In genomic region chr1:10217748-10218441, GRCh38 we compare ENCODE assay signal across 10 cellular contexts. TPM values are rescaled to one million over a fixed set of nuclear protein-coding genes. Genes with fewer than 3 reads are reported as not detected.
DNase-seq lines count a peak whose midpoint lies in the region; ATAC-seq and TF ChIP-seq lines count a peak whose summit lies in the region.
"Had no signal": no experiment of that assay in that cellular context is flagged by ENCODE, and none has a peak within 500 bp of the region (broad histone marks: within the 10 kb centered on the region; RNA-seq: fewer than 3 reads in every experiment).

No MANE protein-coding gene starts in this region.

- DNase-seq in H9 (no peak), left ventricle myocardium superior (no peak), spleen (peak; percentile 27), NCI-H446 treated with DMSO at 0.1 percent for 48 hours (lab: John Stamatoyannopoulos, UW) (no peak), Caco-2 (no peak), HK-2 (ENCODE audit: unreplicated experiment) (no peak), NCI-H748 (lab: John Stamatoyannopoulos, UW; ENCODE audit: unreplicated experiment) (no peak)
- peak; percentile 29 for DNase-seq in activated CD4-positive, alpha-beta memory T cell treated with anti-CD3 and anti-CD28 coated beads for 36 hours
- DNase-seq: NCI-H510A, upper lobe of left lung had no signal

- H3K4me3 Mint-ChIP-seq in H9, result no peak overlapping the region
- H3K4me3 Mint-ChIP-seq in activated CD4-positive, alpha-beta memory T cell treated with anti-CD3 and anti-CD28 coated beads for 36 hours, result no peak overlapping the region
- H3K4me3 Mint-ChIP-seq in Caco-2 (ENCODE audit: unreplicated experiment), result no peak overlapping the region

- WGBS in H9 (ENCODE audit: extremely low coverage, insufficient read length, low lambda C conversion rate), result no CpG with 5 or more reads among the region's 5 CpGs
- WGBS in spleen, 5 donors, result 52 to 76% (median 68%) methylated on average over 5 of the region's 5 CpGs

- no peak overlapping the region for H4K8ac ChIP-seq in H9 (replicated peaks; ENCODE audit: insufficient read length, low read depth, low read length)

- peak; percentile 36 for ATAC-seq in left ventricle myocardium superior

- H4K5ac ChIP-seq in H9 (ENCODE audit: insufficient read length, low read depth, low read length), result no peak overlapping the region

- peaks cover 40% of the 10 kb centered on the region; the same call in 1 of the 2 replicates for H3K79me2 ChIP-seq in H9 (ENCODE audit: insufficient read depth, low read length)

- peak overlapping the region; percentile 7 for H3K9ac ChIP-seq in H9 (ENCODE audit: extremely low read depth, insufficient read length, low read length)

- H3K9me3 Mint-ChIP-seq in H9 (peaks cover 0 to 4% of the 10 kb centered on the region in 2 experiments; a peak in 1 of 5 replicates), Caco-2 (ENCODE audit: unreplicated experiment) (no peaks in the 10 kb centered on the region)
- H3K9me3 Mint-ChIP-seq in activated CD4-positive, alpha-beta memory T cell treated with anti-CD3 and anti-CD28 coated beads for 36 hours, result no peaks in the 10 kb centered on the region

- no peak overlapping the region for H2BK5ac ChIP-seq in H9 (ENCODE audit: insufficient read length, low read length)

- BruUV-seq in Caco-2 (replicated peaks; lab: Mats Ljungman, UMichigan), result no TSS peak

- H3K4me1 Mint-ChIP-seq in H9, result peaks cover 27 to 32% of the 10 kb centered on the region in 2 experiments
- H3K4me1 Mint-ChIP-seq in activated CD4-positive, alpha-beta memory T cell treated with anti-CD3 and anti-CD28 coated beads for 36 hours (ENCODE audit: low read depth), result peaks cover 38% of the 10 kb centered on the region
- peaks cover 24% of the 10 kb centered on the region for H3K4me1 Mint-ChIP-seq in Caco-2 (ENCODE audit: low read depth, unreplicated experiment)

- no peaks in the 10 kb centered on the region for H4K20me1 ChIP-seq in H9 (ENCODE audit: control insufficient read depth, insufficient read depth, insufficient read length)

- H2BK120ac ChIP-seq in H9 (ENCODE audit: low read depth, low read length, poor library complexity, severe bottlenecking), result no peak overlapping the region

- H3K4me2 ChIP-seq in H9 (ENCODE audit: insufficient read depth, insufficient read length, low read length), result no peak overlapping the region

- H3K27me3 ChIP-seq in H9 (ENCODE audit: insufficient read depth, low read length) (no peaks in the 10 kb centered on the region), spleen (replicated peaks in 1 of 7) (no peaks in the 10 kb centered on the region), Caco-2 (replicated peaks; ENCODE audit: control insufficient read depth, insufficient read depth, low read length) (no peaks in the 10 kb centered on the region)
- H3K27me3 ChIP-seq: upper lobe of left lung had no signal

- H3K36me3 ChIP-seq in spleen, result no peaks in the 10 kb centered on the region
- no peaks in the 10 kb centered on the region for H3K36me3 ChIP-seq in Caco-2 (ENCODE audit: control insufficient read depth, insufficient read depth, low read length)
- H3K36me3 ChIP-seq: upper lobe of left lung had no signal

- H2AK5ac ChIP-seq in H9 (ENCODE audit: insufficient read length, low read length), result no peak overlapping the region

- no peak overlapping the region for H3K4ac ChIP-seq in H9 (ENCODE audit: low read depth, low read length)

- H3K9me3 ChIP-seq in H9 (ENCODE audit: control insufficient read depth, low read depth, low read length) (no peaks in the 10 kb centered on the region), spleen (no peaks in the 10 kb centered on the region), Caco-2 (no peaks in the 10 kb centered on the region)
- H3K9me3 ChIP-seq: upper lobe of left lung had no signal

- no peak overlapping the region for H3K27ac ChIP-seq in H9 (ENCODE audit: insufficient read length, low read depth, low read length)
- peak overlapping the region in 4 of 8 donors; percentile 16 to 44 (median 22) for H3K27ac ChIP-seq in spleen

- no peak for TF ChIP-seq CTCF in H9 (conservative IDR thresholded peaks at IDR 0.05)
- TF ChIP-seq CTCF in spleen (IDR thresholded peaks at IDR 0.05 in 8 of 11, conservative IDR thresholded peaks at IDR 0.05 in 3 of 11), result no peak
- no peak for TF ChIP-seq CTCF in Caco-2 (IDR thresholded peaks at IDR 0.05; ENCODE audit: insufficient read depth in 1 of 2, low read depth in 1 of 2, low read length in 1 of 2, severe bottlenecking in 1 of 2, unreplicated experiment in 1 of 2)

- H3K79me1 ChIP-seq in H9 (ENCODE audit: insufficient read depth, low read depth, low read length, poor library complexity, severe bottlenecking), result peaks cover 5% of the 10 kb centered on the region

- peaks cover 0 to 5% (median 4%) of the 10 kb centered on the region in 3 experiments; a peak in 2 of 7 replicates for H3K36me3 Mint-ChIP-seq in H9 (ENCODE audit: insufficient read depth in 1 of 3, low read depth in 3 of 3)
- H3K36me3 Mint-ChIP-seq in activated CD4-positive, alpha-beta memory T cell treated with anti-CD3 and anti-CD28 coated beads for 36 hours, result no peaks in the 10 kb centered on the region
- peaks cover 7% of the 10 kb centered on the region for H3K36me3 Mint-ChIP-seq in Caco-2 (ENCODE audit: insufficient read depth, unreplicated experiment)

- CTCF ChIA-PET in activated CD4-positive, alpha-beta memory T cell treated with anti-CD3 and anti-CD28 coated beads for 36 hours (lab: Charles Lee), result no interaction called here
- CTCF ChIA-PET in Caco-2 (lab: Charles Lee), result no interaction called here

- no peak overlapping the region for H2BK12ac ChIP-seq in H9 (ENCODE audit: insufficient read length, low read depth, low read length)

- H3K18ac ChIP-seq in H9 (ENCODE audit: insufficient read length, low read depth, low read length), result no peak overlapping the region

- POLR2A ChIA-PET in activated CD4-positive, alpha-beta memory T cell treated with anti-CD3 and anti-CD28 coated beads for 36 hours (lab: Charles Lee), result no interaction called here
- POLR2A ChIA-PET in Caco-2 (lab: Charles Lee), result no interaction called here

- no peak for TF ChIP-seq POLR2A in spleen (IDR thresholded peaks at IDR 0.05)

- no peak overlapping the region for H2BK20ac ChIP-seq in H9 (ENCODE audit: low read depth, low read length, poor library complexity, severe bottlenecking)

- no peaks in the 10 kb centered on the region for H3K23me2 ChIP-seq in H9 (ENCODE audit: insufficient read length, low read depth, low read length, poor library complexity, severe bottlenecking)

- H4K91ac ChIP-seq in H9 (ENCODE audit: insufficient read length, low read depth, low read length), result no peak overlapping the region

- intact Hi-C loops in activated CD4-positive, alpha-beta memory T cell treated with anti-CD3 and anti-CD28 coated beads for 36 hours (cut with micrococcal nuclease), result loop anchor here (2.0 to 10.0 kb wide), 3 partner anchors 49 to 297 kb away; no protein-coding TSS in a partner anchor
- intact Hi-C loops in left ventricle myocardium superior (cut with micrococcal nuclease), result no loop called here
- intact Hi-C loops in spleen (cut with DNase I; ENCODE audit: low total_unique reads), result no loop called here
- intact Hi-C loops in Caco-2 (cut with micrococcal nuclease; ENCODE audit: unreplicated experiment), result no loop called here

- H3T11ph ChIP-seq in H9 (ENCODE audit: low read length), result no peak overlapping the region

- H3K4me1 ChIP-seq in H9 (ENCODE audit: insufficient read depth, low read length) (no peaks in the 10 kb centered on the region), spleen (peaks cover 0 to 85% (median 41%) of the 10 kb centered on the region in 6 donors), Caco-2 (peaks cover 3% of the 10 kb centered on the region; the same call in 1 of the 2 replicates)

- H3K27ac Mint-ChIP-seq in H9 (peak overlapping the region in 1 of 3 experiments; percentile 56; a peak in 4 of 7 replicates), Caco-2 (ENCODE audit: unreplicated experiment) (no peak overlapping the region)
- no peak overlapping the region for H3K27ac Mint-ChIP-seq in activated CD4-positive, alpha-beta memory T cell treated with anti-CD3 and anti-CD28 coated beads for 36 hours

- H3K27me3 Mint-ChIP-seq in H9 (ENCODE audit: low read depth) (no peaks in the 10 kb centered on the region), Caco-2 (ENCODE audit: insufficient read depth, unreplicated experiment) (no peaks in the 10 kb centered on the region)
- H3K27me3 Mint-ChIP-seq in activated CD4-positive, alpha-beta memory T cell treated with anti-CD3 and anti-CD28 coated beads for 36 hours, result no peaks in the 10 kb centered on the region

- H3K14ac ChIP-seq in H9 (ENCODE audit: insufficient read depth, low read length), result no peak overlapping the region

- no peak overlapping the region for H3K56ac ChIP-seq in H9 (ENCODE audit: insufficient read length, low read depth, low read length)

- H3K23ac ChIP-seq in H9 (ENCODE audit: insufficient read length, low read depth, low read length), result no peak overlapping the region

- H2AFZ ChIP-seq in H9 (ENCODE audit: low read length), result no peak overlapping the region

- no peak overlapping the region for H3K4me3 ChIP-seq in spleen
- no peak overlapping the region for H3K4me3 ChIP-seq in Caco-2 (ENCODE audit: low read depth, low read length)
- H3K4me3 ChIP-seq: upper lobe of left lung had no signal

- H2BK15ac ChIP-seq in H9 (ENCODE audit: low read depth, low read length), result no peak overlapping the region

RNA-seq across cellular contexts. Expression of gene KIF1B, which starts 7.5 kb away (rescaled TPM):
- total RNA-seq in H9 (2021), result 55.3 and 57.7 TPM in 2 replicates
- 10 to 100 TPM; 16.8 to 17.4 TPM for total RNA-seq in activated CD4-positive, alpha-beta memory T cell treated with anti-CD3 and anti-CD28 coated beads for 36 hours
- 69.3 TPM for total RNA-seq in left ventricle myocardium superior
- total RNA-seq in spleen, result 10 to 100 TPM; 29.9 to 53.5 (median 37.4) TPM
- 1 to 10 TPM; 1.6 to 4.8 (median 2.4) TPM for polyA plus RNA-seq in spleen
- total RNA-seq in Caco-2 (2022), result 41.1 and 43.6 TPM in 2 replicates

Comparison
In these comparisons a context has a peak if more than half of its experiments do, and no peak if none do; other contexts are left out.
1. DNase-seq: peak in activated CD4-positive, alpha-beta memory T cell treated with anti-CD3 and anti-CD28 coated beads for 36 hours (single experiment) and spleen (single experiment); none in H9 (single experiment), left ventricle myocardium superior (single experiment), NCI-H446 treated with DMSO at 0.1 percent for 48 hours (single experiment), Caco-2 (0 of 2), HK-2 (single experiment) and NCI-H748 (single experiment).